24 cellular contexts compared by ENCODE assay signal in the genomic region with DNA sequence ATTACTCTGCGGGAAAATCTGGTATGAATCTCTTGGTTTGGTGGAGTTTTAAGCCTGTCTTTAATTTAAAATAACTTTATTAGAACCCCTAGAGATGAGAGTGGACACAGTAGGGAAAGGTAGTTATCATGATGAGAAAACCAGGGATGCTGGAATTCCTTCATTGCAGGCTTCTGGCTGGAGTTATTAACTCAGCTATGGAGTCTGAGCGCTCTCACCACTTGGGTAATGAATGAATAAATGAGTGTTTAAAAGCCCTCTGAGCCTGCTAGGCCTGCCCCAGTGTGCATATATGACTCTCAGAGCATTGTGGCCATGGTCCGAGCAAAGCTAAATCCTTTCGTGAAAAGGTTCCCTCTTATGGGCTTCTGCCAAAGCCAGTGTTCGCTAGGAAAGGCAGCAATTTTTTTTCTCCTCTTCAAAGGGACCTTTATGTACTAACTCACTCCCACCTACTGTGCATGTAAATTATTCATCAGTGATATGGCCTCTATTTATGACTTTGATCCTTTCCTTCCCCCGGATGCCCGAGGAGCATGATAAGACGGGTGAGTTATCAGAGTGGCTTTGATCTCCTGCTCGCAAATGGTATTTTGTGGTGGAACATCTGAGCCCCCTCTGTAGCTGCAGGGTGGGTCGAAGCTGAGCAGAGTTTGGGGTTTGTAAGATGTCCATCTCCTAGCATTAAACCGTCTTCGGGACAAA.
"Had no signal": no experiment of that assay in that cellular context is flagged by ENCODE, and none has a peak within 500 bp of the region (broad histone marks: within the 10 kb centered on the region; RNA-seq: fewer than 3 reads in every experiment).

No MANE protein-coding gene starts in this region.

- H3K9me3 Mint-ChIP-seq: activated CD4-positive, alpha-beta memory T cell treated with anti-CD3 and anti-CD28 coated beads, Interleukin-2, amount 10 ng/mL, durations not matched to agents 7 days and 5 days; activated CD4-positive, alpha-beta T cell treated with anti-CD3 and anti-CD28 coated beads, Interleukin-2, amount 10 ng/mL, durations not matched to agents 7 days and 5 days; activated naive CD4-positive, alpha-beta T cell treated with anti-CD3 and anti-CD28 coated beads, Interleukin-2, amount 50 U/mL, for 72 hours; activated T-cell treated with anti-CD3 and anti-CD28 coated beads, Interleukin-2, amount 50 U/mL, for 4 hours; endodermal cell; immature natural killer cell; T-helper 2 cell treated with Interferon-gamma antibody and Interleukin-4, amounts not matched to agents 5 μg/mL and 100 μg/mL, for 36 hours had no signal

- H3K4me3 ChIP-seq: breast epithelium, pancreas, tibial nerve had no signal

- H3K4me1 Mint-ChIP-seq: activated CD4-positive, alpha-beta memory T cell treated with anti-CD3 and anti-CD28 coated beads, Interleukin-2, amount 10 ng/mL, durations not matched to agents 7 days and 5 days; activated CD4-positive, alpha-beta T cell treated with anti-CD3 and anti-CD28 coated beads, Interleukin-2, amount 10 ng/mL, durations not matched to agents 7 days and 5 days; immature natural killer cell; naive B cell had no signal

- H3K4me3 Mint-ChIP-seq: activated CD4-positive, alpha-beta memory T cell treated with anti-CD3 and anti-CD28 coated beads, Interleukin-2, amount 10 ng/mL, durations not matched to agents 7 days and 5 days; activated CD4-positive, alpha-beta T cell treated with anti-CD3 and anti-CD28 coated beads, Interleukin-2, amount 10 ng/mL, durations not matched to agents 7 days and 5 days; activated T-cell treated with anti-CD3 and anti-CD28 coated beads, Interleukin-2, amount 50 U/mL, for 4 hours; endodermal cell; immature natural killer cell; naive B cell; T-helper 2 cell treated with Interferon-gamma antibody and Interleukin-4, amounts not matched to agents 5 μg/mL and 100 μg/mL, for 36 hours had no signal

- H3K9me3 ChIP-seq: breast epithelium, pancreas had no signal

- H3K27ac Mint-ChIP-seq: activated CD4-positive, alpha-beta memory T cell treated with anti-CD3 and anti-CD28 coated beads, Interleukin-2, amount 10 ng/mL, durations not matched to agents 7 days and 5 days; activated CD4-positive, alpha-beta T cell treated with anti-CD3 and anti-CD28 coated beads, Interleukin-2, amount 10 ng/mL, durations not matched to agents 7 days and 5 days; activated naive CD4-positive, alpha-beta T cell treated with anti-CD3 and anti-CD28 coated beads, Interleukin-2, amount 50 U/mL, for 72 hours; endodermal cell; immature natural killer cell; naive B cell; T-helper 2 cell treated with Interferon-gamma antibody and Interleukin-4, amounts not matched to agents 5 μg/mL and 100 μg/mL, for 36 hours had no signal

- H3K4me1 ChIP-seq: breast epithelium, pancreas had no signal

- H3K36me3 Mint-ChIP-seq: activated naive CD4-positive, alpha-beta T cell treated with anti-CD3 and anti-CD28 coated beads, Interleukin-2, amount 50 U/mL, for 72 hours; immature natural killer cell; naive B cell had no signal

- H3K36me3 ChIP-seq: breast epithelium, pancreas, tibial nerve had no signal

- DNase-seq: activated CD4-positive, alpha-beta memory T cell treated with anti-CD3 and anti-CD28 coated beads, Interleukin-2, amount 10 ng/mL, durations not matched to agents 7 days and 5 days; activated CD4-positive, alpha-beta T cell treated with anti-CD3 and anti-CD28 coated beads, Interleukin-2, amount 10 ng/mL, durations not matched to agents 7 days and 5 days; activated CD4-positive, CD25-positive, alpha-beta regulatory T cell treated with anti-CD3 and anti-CD28 coated beads, Interleukin-2, amount 50 U/mL, for 72 hours; activated CD8-positive, alpha-beta memory T cell treated with anti-CD3 and anti-CD28 coated beads, Interleukin-2, amount 50 U/mL, for 48 hours; activated naive CD4-positive, alpha-beta T cell; activated T-cell treated with anti-CD3 and anti-CD28 coated beads, Interleukin-2, amount 50 U/mL, for 4 hours; central memory CD4-positive, alpha-beta T cell; endodermal cell; foreskin fibroblast; head of caudate nucleus; immature natural killer cell; kidney; left colon; mammary epithelial cell; naive B cell; nucleus accumbens; pancreas; right cardiac atrium; stimulated activated CD4-positive, alpha-beta T cell treated with anti-CD3 and anti-CD28 coated beads, Interleukin-2, amount 100 ng/mL, for 48 hours; stimulated activated naive CD4-positive, alpha-beta T cell treated with Interleukin-2 at 50 U/mL for 16 hours had no signal
